Comparison of ENCODE assay signal across 8 cellular contexts in genomic region chr9:133991964-133992779, GRCh38. TPM values are rescaled to one million over a fixed set of nuclear protein-coding genes. Genes with fewer than 3 reads are reported as not detected.
DNase-seq lines count a peak whose midpoint lies in the region; ATAC-seq and TF ChIP-seq lines count a peak whose summit lies in the region.

Gene VAV2, minus strand, starts transcription at chr9:133992324. Its CDS starts 46 bp downstream, at chr9:133992278.

- H3K4me1 Mint-ChIP-seq in MCF 10A (ENCODE audit: insufficient read depth, unreplicated experiment), result peaks cover 2% of the 10 kb centered on the region
- peaks cover 0 to 3% of the 10 kb centered on the region in 2 donors for H3K4me1 Mint-ChIP-seq in immature natural killer cell

- H3K4me3 ChIP-seq in GM06990 (replicated peaks; ENCODE audit: low read depth, low read length) (peak within 1 kb of the TSS; percentile 96), Karpas-422 (ENCODE audit: low read length) (peak within 1 kb of the TSS; percentile 75), smooth muscle cell (peak within 1 kb of the TSS; percentile 90)

- no TSS peak for BruUV-seq in MCF 10A (replicated peaks; lab: Mats Ljungman, UMichigan)

- H3K4me3 Mint-ChIP-seq in MCF 10A (ENCODE audit: unreplicated experiment), result peak within 1 kb of the TSS; percentile 85
- H3K4me3 Mint-ChIP-seq in immature natural killer cell, result peak within 1 kb of the TSS; percentile 33 to 78 (median 71)

- H3K27ac Mint-ChIP-seq in MCF 10A (ENCODE audit: low read depth, unreplicated experiment) (peak within 1 kb of the TSS; percentile 64), immature natural killer cell (no peak within 1 kb of the TSS)

- H2AFZ ChIP-seq in Karpas-422 (ENCODE audit: low read length), result peak within 1 kb of the TSS; percentile 86
- H2AFZ ChIP-seq in smooth muscle cell (ENCODE audit: low read depth), result peak within 1 kb of the TSS; percentile 67

- DNase-seq in GM06990 (ENCODE audit: extremely low read depth, insufficient read length) (peak; percentile 82), Karpas-422 (peak; percentile 81), T-helper 1 cell (peak in 3 of 5 donors; percentile 20 to 34 (median 21)), MCF 10A (ENCODE audit: unreplicated experiment) (peak; percentile 58), immature natural killer cell (peak; percentile 43 to 48 (median 44)), smooth muscle cell (lab: John Stamatoyannopoulos, UW; ENCODE audit: unreplicated experiment) (peak; percentile 43)

- no peaks in the 10 kb centered on the region for H3K9me3 Mint-ChIP-seq in MCF 10A (ENCODE audit: unreplicated experiment)
- H3K9me3 Mint-ChIP-seq in immature natural killer cell, result no peaks in the 10 kb centered on the region

- no peak for TF ChIP-seq CTCF in GM06990 (IDR thresholded peaks at IDR 0.05; ENCODE audit: insufficient read depth, low read length, poor library complexity, severe bottlenecking)
- TF ChIP-seq CTCF in MCF 10A (IDR thresholded peaks at IDR 0.05; ENCODE audit: unreplicated experiment), result no peak
- TF ChIP-seq CTCF in smooth muscle cell (IDR thresholded peaks at IDR 0.05; ENCODE audit: borderline replicate concordance, insufficient read depth, poor library complexity, severe bottlenecking), result no peak

- H3K36me3 Mint-ChIP-seq in MCF 10A (ENCODE audit: insufficient read depth, unreplicated experiment) (no peaks in the 10 kb centered on the region), immature natural killer cell (no peaks in the 10 kb centered on the region)

- no peaks in the 10 kb centered on the region for H3K9me3 ChIP-seq in Karpas-422 (ENCODE audit: low read length)
- no peaks in the 10 kb centered on the region for H3K9me3 ChIP-seq in smooth muscle cell (replicated peaks; ENCODE audit: low read depth)

- H3K27ac ChIP-seq in Karpas-422 (ENCODE audit: low read length), result no peak within 1 kb of the TSS
- peak within 1 kb of the TSS; percentile 86 for H3K27ac ChIP-seq in smooth muscle cell (ENCODE audit: low read depth)

- under 1% methylated on average over 73 of the region's 124 CpGs for WGBS in smooth muscle cell (ENCODE audit: low lambda C conversion rate)

- H3K4me1 ChIP-seq in Karpas-422 (ENCODE audit: low read length) (peaks cover 14% of the 10 kb centered on the region), smooth muscle cell (ENCODE audit: low read depth) (peaks cover 18% of the 10 kb centered on the region)

- POLR2A ChIA-PET in MCF 10A (lab: Yijun Ruan, JAX), result interaction anchor here (0.9 to 1.0 kb wide), 2 partner anchors 115 to 332 kb away, joined by 3 read pairs; no protein-coding TSS in a partner anchor

- H4K20me1 ChIP-seq in Karpas-422 (ENCODE audit: insufficient read depth, low read depth, low read length) (peaks cover 42% of the 10 kb centered on the region), smooth muscle cell (ENCODE audit: low read depth) (peaks cover 50% of the 10 kb centered on the region)

- H3K9ac ChIP-seq in Karpas-422 (ENCODE audit: low read length) (peak within 1 kb of the TSS; percentile 77), smooth muscle cell (ENCODE audit: low read depth) (peak within 1 kb of the TSS; percentile 87)

- H3K27me3 ChIP-seq in GM06990 (replicated peaks; ENCODE audit: control insufficient read depth, insufficient read depth, low read length), result no peaks in the 10 kb centered on the region
- H3K27me3 ChIP-seq in Karpas-422 (ENCODE audit: low read length), result no peaks in the 10 kb centered on the region
- H3K27me3 ChIP-seq in smooth muscle cell (ENCODE audit: low read depth), result no peaks in the 10 kb centered on the region

- H3K36me3 ChIP-seq in GM06990 (ENCODE audit: control insufficient read depth, insufficient read depth, low read length) (no peaks in the 10 kb centered on the region), Karpas-422 (ENCODE audit: insufficient read depth, low read length) (no peaks in the 10 kb centered on the region), smooth muscle cell (ENCODE audit: low read depth) (no peaks in the 10 kb centered on the region)

- H3K79me2 ChIP-seq in Karpas-422 (ENCODE audit: low read length) (no peaks in the 10 kb centered on the region), smooth muscle cell (ENCODE audit: low read depth) (peaks cover 45% of the 10 kb centered on the region)

- H3K27me3 Mint-ChIP-seq in MCF 10A (ENCODE audit: insufficient read depth, unreplicated experiment), result no peaks in the 10 kb centered on the region
- H3K27me3 Mint-ChIP-seq in immature natural killer cell (ENCODE audit: low read depth in 3 of 3), result peaks cover 0 to 9% (median 8%) of the 10 kb centered on the region in 3 donors

- H3K4me2 ChIP-seq in Karpas-422 (ENCODE audit: low read depth, low read length, poor library complexity, severe bottlenecking), result peak within 1 kb of the TSS; percentile 97
- peak within 1 kb of the TSS; percentile 99 for H3K4me2 ChIP-seq in smooth muscle cell

- no peaks in the 10 kb centered on the region for H3K9me2 ChIP-seq in Karpas-422 (replicated peaks; ENCODE audit: insufficient read depth, low read length)

- CTCF ChIA-PET in MCF 10A (lab: Yijun Ruan, JAX), result interaction anchor here (3.6 to 3.9 kb wide), 2 partner anchors 200 to 211 kb away, joined by 90 to 136 read pairs; no protein-coding TSS in a partner anchor

- intact Hi-C loops in MCF 10A (cut with micrococcal nuclease), result no loop called here

- ATAC-seq in GM21737 (IDR thresholded peaks at IDR 0.05; ENCODE audit: unreplicated experiment), result peak; percentile 49
- no peak for ATAC-seq in HG03457 (IDR thresholded peaks at IDR 0.05; ENCODE audit: unreplicated experiment)

- H3F3A ChIP-seq in smooth muscle cell (ENCODE audit: low read depth), result no peaks in the 10 kb centered on the region

RNA-seq across cellular contexts. Expression of gene VAV2, which starts in this region (rescaled TPM):
- total RNA-seq in Karpas-422 (2014; rRNA removed; shearing (Covaris generic); ENCODE audit: low replicate concordance), result 3.5 and 9.6 TPM in 2 replicates
- total RNA-seq in MCF 10A (2022) (29.9 and 31.0 TPM in 2 replicates), smooth muscle cell (26.2 and 27.4 TPM in 2 replicates)
- polyA plus RNA-seq in immature natural killer cell (under 1 TPM in 2 of 3 donors, not detected in 1; 0.12 to 0.28 TPM), smooth muscle cell (35.3 and 59.4 TPM in 2 replicates)

Comparison
In these comparisons a context has a peak if more than half of its experiments do, and no peak if none do; other contexts are left out.
1. RNA of gene VAV2 (polyA plus RNA-seq): 35.3 to 59.4 TPM in smooth muscle cell; 0.12 to 0.28 TPM in immature natural killer cell; every median in the first group is over 10 times any median in the second.
2. Peak in DNase-seq in immature natural killer cell; RNA of the gene not detected or under 1 TPM.
3. DNase-seq: peak in every context shown above with its lines; median percentile 82 in GM06990; 81 in Karpas-422; 58 in MCF 10A; 44 in immature natural killer cell; 43 in smooth muscle cell; 21 in T-helper 1 cell.
4. Peak in every context shown above with its lines, with median percentiles within 50 percentile points of each other: H3K4me3 ChIP-seq.